ENCODE assay signal across 29 cellular contexts in the genomic region with DNA sequence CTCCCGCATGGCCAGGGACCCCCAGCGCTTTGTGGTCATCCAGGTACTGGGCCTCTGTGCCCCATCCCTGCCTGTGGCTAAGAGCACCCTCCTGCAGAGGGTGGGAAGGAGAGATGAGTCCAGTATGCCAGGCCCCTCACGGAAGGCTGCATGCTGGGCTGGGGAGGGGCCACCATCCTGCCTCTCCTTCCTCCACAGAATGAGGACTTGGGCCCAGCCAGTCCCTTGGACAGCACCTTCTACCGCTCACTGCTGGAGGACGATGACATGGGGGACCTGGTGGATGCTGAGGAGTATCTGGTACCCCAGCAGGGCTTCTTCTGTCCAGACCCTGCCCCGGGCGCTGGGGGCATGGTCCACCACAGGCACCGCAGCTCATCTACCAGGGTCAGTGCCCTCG. TPM values are rescaled to one million over a fixed set of nuclear protein-coding genes. Genes with fewer than 3 reads are reported as not detected.
DNase-seq lines count a peak whose midpoint lies in the region; ATAC-seq and TF ChIP-seq lines count a peak whose summit lies in the region.
"Had no signal": no experiment of that assay in that cellular context is flagged by ENCODE, and none has a peak within 500 bp of the region (broad histone marks: within the 10 kb centered on the region; RNA-seq: fewer than 3 reads in every experiment).

No MANE protein-coding gene starts in this region.

- TF ChIP-seq CTCF in MCF 10A (IDR thresholded peaks at IDR 0.05; ENCODE audit: unreplicated experiment): no peak
- TF ChIP-seq CTCF in breast epithelium (IDR thresholded peaks at IDR 0.05): no peak
- no peak for TF ChIP-seq CTCF in RWPE1 (conservative IDR thresholded peaks at IDR 0.05; ENCODE audit: low read depth)
- TF ChIP-seq CTCF in natural killer cell (IDR thresholded peaks at IDR 0.05): no peak
- TF ChIP-seq CTCF in GM13977 (IDR thresholded peaks at IDR 0.05; ENCODE audit: extremely low read depth, insufficient read depth, missing control alignments): no peak

- intact Hi-C loops in MCF 10A (cut with micrococcal nuclease): no loop called here
- intact Hi-C loops in breast epithelium (cut with DNase I; ENCODE audit: low total_unique reads): no loop called here
- intact Hi-C loops in natural killer cell (cut with micrococcal nuclease): no loop called here

- no peak overlapping the region for H3K4me3 ChIP-seq in breast epithelium
- H3K4me3 ChIP-seq: HAP-1, MG63, SJSA1 had no signal

- H3K36me3 ChIP-seq in breast epithelium: no peaks in the 10 kb centered on the region

- no peaks in the 10 kb centered on the region for H3K9me3 Mint-ChIP-seq in MCF 10A (ENCODE audit: unreplicated experiment)
- no peaks in the 10 kb centered on the region for H3K9me3 Mint-ChIP-seq in natural killer cell
- H3K9me3 Mint-ChIP-seq in stimulated activated naive B cell treated with anti-CD40 and anti-IgM and Interleukin-4, amounts not matched to agents 10 μg/mL and 1 μg/mL and 100 μg/mL, for 72 hours: no peaks in the 10 kb centered on the region
- H3K9me3 Mint-ChIP-seq: HFFc6 had no signal

- H3K9me3 ChIP-seq in breast epithelium: no peaks in the 10 kb centered on the region
- H3K9me3 ChIP-seq: HAP-1, MG63, SJSA1 had no signal

- peak overlapping the region; percentile 19 for H3K27ac Mint-ChIP-seq in MCF 10A (ENCODE audit: low read depth, unreplicated experiment)
- H3K27ac Mint-ChIP-seq in natural killer cell: peak overlapping the region; percentile 71 to 96
- H3K27ac Mint-ChIP-seq in stimulated activated naive B cell treated with anti-CD40 and anti-IgM and Interleukin-4, amounts not matched to agents 10 μg/mL and 1 μg/mL and 100 μg/mL, for 72 hours: peak overlapping the region; percentile 52
- H3K27ac Mint-ChIP-seq: B cell, HFFc6 had no signal

- no peaks in the 10 kb centered on the region for H3K27me3 Mint-ChIP-seq in MCF 10A (ENCODE audit: insufficient read depth, unreplicated experiment)
- no peaks in the 10 kb centered on the region for H3K27me3 Mint-ChIP-seq in natural killer cell (ENCODE audit: low read depth in 2 of 2)
- no peaks in the 10 kb centered on the region for H3K27me3 Mint-ChIP-seq in stimulated activated naive B cell treated with anti-CD40 and anti-IgM and Interleukin-4, amounts not matched to agents 10 μg/mL and 1 μg/mL and 100 μg/mL, for 72 hours
- H3K27me3 Mint-ChIP-seq: B cell had no signal

- H3K4me1 Mint-ChIP-seq in MCF 10A (ENCODE audit: insufficient read depth, unreplicated experiment): peaks cover 10% of the 10 kb centered on the region
- peaks cover 18 to 41% of the 10 kb centered on the region in 2 donors for H3K4me1 Mint-ChIP-seq in natural killer cell
- H3K4me1 Mint-ChIP-seq in stimulated activated naive B cell treated with anti-CD40 and anti-IgM and Interleukin-4, amounts not matched to agents 10 μg/mL and 1 μg/mL and 100 μg/mL, for 72 hours: peaks cover 29 to 46% of the 10 kb centered on the region in 2 donors

- DNase-seq in MCF 10A (ENCODE audit: unreplicated experiment): no peak
- DNase-seq in breast epithelium (ENCODE audit: low spot score in 2 of 2): no peak
- DNase-seq in RWPE1 (ENCODE audit: low spot score): no peak
- DNase-seq in natural killer cell: no peak
- DNase-seq in stimulated activated naive B cell treated with anti-CD40 and anti-IgM and Interleukin-4, amounts not matched to agents 10 μg/mL and 1 μg/mL and 100 μg/mL, for 72 hours: no peak
- no peak for DNase-seq in GM13977 (ENCODE audit: low spot score)
- no peak for DNase-seq in activated CD4-positive, CD25-positive, alpha-beta regulatory T cell (lab: John Stamatoyannopoulos, UW)
- DNase-seq: DMS153; DND-41; GOT3; HFFc6; KBM-7; MG63; NCI-H1105 treated with DMSO at 0.1 percent for 48 hours; NCI-H146; NCI-H1930; NCI-H2107; NCI-H446 treated with DMSO at 0.1 percent for 48 hours; NCI-H526; NCI-H82; NK-92 treated with Interleukin-12 subunit alpha and Interleukin-12 subunit beta, amount 100 ng/mL, for 24 hours; PC-3; Right ventricle myocardium superior had no signal

- in situ Hi-C loops in GM13977 (cut with MboI; ENCODE audit: low pct_unique_long_range_greater_than_20kb, low sequenced_read_pairs, unreplicated experiment): no loop called here

- ATAC-seq in natural killer cell (no peak), GM19023 (IDR thresholded peaks at IDR 0.05; ENCODE audit: unreplicated experiment) (no peak)
- no peak for ATAC-seq in stimulated activated naive B cell treated with anti-CD40 and anti-IgM and Interleukin-4, amounts not matched to agents 10 μg/mL and 1 μg/mL and 100 μg/mL, for 72 hours (replicated peaks)
- ATAC-seq: PC-3 had no signal

- POLR2A ChIA-PET in MCF 10A (lab: Yijun Ruan, JAX): interaction anchor here (1.7 kb wide), 1 partner anchor 27 kb away, joined by 5 read pairs; a partner anchor contains a TSS
- POLR2A ChIA-PET in RWPE1 (lab: Yijun Ruan, JAX; ENCODE audit: low non-redundant PET): no interaction called here

- no peak for TF ChIP-seq POLR2A in breast epithelium (IDR thresholded peaks at IDR 0.05)

- H3K36me3 Mint-ChIP-seq in MCF 10A (ENCODE audit: insufficient read depth, unreplicated experiment) (peaks cover 21% of the 10 kb centered on the region), natural killer cell (no peaks in the 10 kb centered on the region)
- peaks cover 44 to 45% of the 10 kb centered on the region in 2 donors for H3K36me3 Mint-ChIP-seq in stimulated activated naive B cell treated with anti-CD40 and anti-IgM and Interleukin-4, amounts not matched to agents 10 μg/mL and 1 μg/mL and 100 μg/mL, for 72 hours

- no peaks in the 10 kb centered on the region for H3K27me3 ChIP-seq in breast epithelium
- H3K27me3 ChIP-seq: MG63, SJSA1 had no signal

- H3K27ac ChIP-seq in breast epithelium (no peak overlapping the region), RWPE1 (peak overlapping the region; percentile 6; the same call in 1 of the 2 replicates)
- H3K27ac ChIP-seq: SJSA1 had no signal

- no TSS peak for BruUV-seq in MCF 10A (replicated peaks; lab: Mats Ljungman, UMichigan)

- H3K4me3 Mint-ChIP-seq in MCF 10A (ENCODE audit: unreplicated experiment) (no peak overlapping the region), natural killer cell (no peak overlapping the region)
- H3K4me3 Mint-ChIP-seq in stimulated activated naive B cell treated with anti-CD40 and anti-IgM and Interleukin-4, amounts not matched to agents 10 μg/mL and 1 μg/mL and 100 μg/mL, for 72 hours: no peak overlapping the region
- H3K4me3 Mint-ChIP-seq: B cell, HFFc6 had no signal

- H3K4me1 ChIP-seq in breast epithelium: peaks cover 4 to 10% of the 10 kb centered on the region in 2 donors

- CTCF ChIA-PET in MCF 10A (lab: Yijun Ruan, JAX): no interaction called here
- CTCF ChIA-PET in RWPE1 (lab: Yijun Ruan, JAX): no interaction called here

RNA-seq across cellular contexts. Expression of a gene that starts 3.7 kb away (rescaled TPM):
- total RNA-seq in MCF 10A (2022) (42.1 and 51.3 TPM in 2 replicates), breast epithelium (10 to 100 TPM; 50.7 to 68.2 (median 61.6) TPM), natural killer cell (10 to 100 TPM; 48.8 to 55.2 (median 51.6) TPM)

RNA-seq across cellular contexts. Expression of a gene that starts 11.1 kb away (rescaled TPM):
- 7.3 and 10.3 TPM in 2 replicates for total RNA-seq in MCF 10A (2022)
- 10 to 100 TPM in 2 of 3 donors, not detected in 1; 27.9 to 69.2 TPM for total RNA-seq in breast epithelium
- under 1 TPM in 1 of 3 donors, not detected in 2; 0.27 TPM for total RNA-seq in natural killer cell
- total RNA-seq: HFFc6, HT1080, RPMI7951, SJSA1 had no signal

RNA-seq across cellular contexts. Expression of a gene that starts 26.8 kb away (rescaled TPM):
- total RNA-seq in MCF 10A (2022) (33.3 and 33.7 TPM in 2 replicates), breast epithelium (100 to 1,000 TPM in 1 of 3 donors, 10 to 100 TPM in 2; 13.1 to 118 (median 59.0) TPM), natural killer cell (100 to 1,000 TPM in 1 of 3 donors, 10 to 100 TPM in 2; 77.6 to 115 (median 82.1) TPM)

RNA-seq across cellular contexts. Expression of a gene that starts 38.8 kb away (rescaled TPM):
- 10.0 and 13.2 TPM in 2 replicates for total RNA-seq in MCF 10A (2022)
- 10 to 100 TPM; 11.7 to 23.7 (median 21.6) TPM for total RNA-seq in breast epithelium
- total RNA-seq in natural killer cell: 10 to 100 TPM; 45.8 to 57.8 (median 52.4) TPM

RNA-seq across cellular contexts. Expression of a gene that starts 58.4 kb away (rescaled TPM):
- total RNA-seq in MCF 10A (2022) (not detected in 2 replicates), breast epithelium (1 to 10 TPM; 1.6 to 9.5 (median 5.1) TPM), natural killer cell (1 to 10 TPM; 1.2 to 2.5 (median 2.2) TPM)
- total RNA-seq: HT1080, RPMI7951, SJSA1 had no signal

Comparison
In these comparisons a context has a peak if more than half of its experiments do, and no peak if none do; other contexts are left out.
1. H3K27ac Mint-ChIP-seq: peak in every context shown above with its lines; median percentile 84 in natural killer cell; 52 in stimulated activated naive B cell treated with anti-CD40 and anti-IgM and Interleukin-4, amounts not matched to agents 10 μg/mL and 1 μg/mL and 100 μg/mL, for 72 hours; 19 in MCF 10A.